In the genomic region with DNA sequence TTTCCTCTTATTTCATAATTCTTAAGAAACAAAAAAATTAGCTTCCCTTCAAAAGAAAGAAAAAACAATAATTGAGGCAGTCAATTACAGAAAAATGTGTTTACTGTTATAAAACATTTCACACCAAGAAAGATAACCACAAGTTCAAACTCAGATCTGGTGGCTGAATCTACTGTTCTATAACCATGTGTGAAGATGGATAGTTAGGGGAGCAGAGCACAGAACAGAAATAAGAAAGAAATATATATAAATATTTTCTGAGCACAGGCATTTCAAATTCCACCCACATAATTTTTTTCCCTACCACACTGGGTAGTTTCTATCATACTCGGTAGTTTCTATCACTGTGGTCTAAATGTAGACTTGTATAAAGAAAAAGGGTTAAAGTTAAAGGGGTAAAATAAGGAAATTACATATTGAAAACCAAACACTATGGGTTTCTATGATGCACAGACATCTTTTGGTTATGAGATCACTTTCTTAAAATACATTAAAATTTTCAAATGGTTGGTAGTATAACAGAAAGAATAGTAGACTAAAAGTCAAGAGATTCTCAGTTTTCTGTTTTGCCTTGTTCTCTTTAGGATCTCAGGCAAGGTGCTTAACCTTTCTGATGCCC, we compare ENCODE assay signal across 14 cellular contexts. TPM values are rescaled to one million over a fixed set of nuclear protein-coding genes. Genes with fewer than 3 reads are reported as not detected.
DNase-seq lines count a peak whose midpoint lies in the region; ATAC-seq, FAIRE-seq and TF ChIP-seq lines count a peak whose summit lies in the region.
"Had no signal": no experiment of that assay in that cellular context is flagged by ENCODE, and none has a peak within 500 bp of the region (broad histone marks: within the 10 kb centered on the region; RNA-seq: fewer than 3 reads in every experiment).

No MANE protein-coding gene starts in this region.

- peaks cover 2% of the 10 kb centered on the region for H3K9me3 Mint-ChIP-seq in CD8-positive, alpha-beta T cell
- H3K9me3 Mint-ChIP-seq in activated naive CD8-positive, alpha-beta T cell (ENCODE audit: low read depth) = peaks cover 4% of the 10 kb centered on the region
- H3K9me3 Mint-ChIP-seq: brain had no signal

- H3K27me3 ChIP-seq in CD8-positive, alpha-beta T cell (ENCODE audit: insufficient read depth, low read length) = no peaks in the 10 kb centered on the region
- H3K27me3 ChIP-seq: tibial artery had no signal

- H3K9me3 ChIP-seq in CD8-positive, alpha-beta T cell (ENCODE audit: low read length) = no peaks in the 10 kb centered on the region
- H3K9me3 ChIP-seq: tibial artery had no signal

- H3K27ac Mint-ChIP-seq in CD8-positive, alpha-beta T cell = peak overlapping the region; percentile 24
- H3K27ac Mint-ChIP-seq in activated naive CD8-positive, alpha-beta T cell = peak overlapping the region; percentile 92
- H3K27ac Mint-ChIP-seq: brain; T-helper 1 cell treated with Interleukin-12 subunit alpha and Interleukin-12 subunit beta and Interleukin-4 antibody, amounts not matched to agents 30 μg/mL and 1 μg/mL, for 36 hours had no signal

- H3K36me3 Mint-ChIP-seq in CD8-positive, alpha-beta T cell = no peaks in the 10 kb centered on the region
- peaks cover 7% of the 10 kb centered on the region for H3K36me3 Mint-ChIP-seq in activated naive CD8-positive, alpha-beta T cell

- peak overlapping the region; percentile 20 for H3K4me3 Mint-ChIP-seq in CD8-positive, alpha-beta T cell
- peak overlapping the region; percentile 50 for H3K4me3 Mint-ChIP-seq in activated naive CD8-positive, alpha-beta T cell
- H3K4me3 Mint-ChIP-seq: brain; T-helper 1 cell treated with Interleukin-12 subunit alpha and Interleukin-12 subunit beta and Interleukin-4 antibody, amounts not matched to agents 30 μg/mL and 1 μg/mL, for 36 hours had no signal

- POLR2A ChIA-PET in CD8-positive, alpha-beta T cell (lab: Charles Lee) = interaction anchor here (0.7 to 1.2 kb wide), 2 partner anchors 10 to 13 kb away, joined by 3 read pairs; no protein-coding TSS in a partner anchor

- no peaks in the 10 kb centered on the region for H3K36me3 ChIP-seq in CD8-positive, alpha-beta T cell (ENCODE audit: insufficient read depth, low read length)
- H3K36me3 ChIP-seq: tibial artery had no signal

- TF ChIP-seq CTCF in CD8-positive, alpha-beta T cell (IDR thresholded peaks at IDR 0.05) = no peak

- peaks cover 18% of the 10 kb centered on the region for H3K4me1 ChIP-seq in CD8-positive, alpha-beta T cell (ENCODE audit: insufficient read depth, low read length)

- DNase-seq in CD8-positive, alpha-beta T cell = no peak
- DNase-seq in NCI-H82 treated with DMSO at 0.1 percent for 48 hours (lab: John Stamatoyannopoulos, UW; ENCODE audit: unreplicated experiment) = no peak
- DNase-seq in effector CD4-positive, alpha-beta T cell = no peak
- no peak for DNase-seq in urothelium cell line (ENCODE audit: low spot score)
- no peak for DNase-seq in hippocampal formation (lab: John Stamatoyannopoulos, UW)
- DNase-seq: DND-41, NCI-H2029 treated with DMSO at 0.1 percent for 48 hours, tibial artery had no signal

- no peaks in the 10 kb centered on the region for H3K27me3 Mint-ChIP-seq in CD8-positive, alpha-beta T cell (ENCODE audit: low read depth)
- no peaks in the 10 kb centered on the region for H3K27me3 Mint-ChIP-seq in activated naive CD8-positive, alpha-beta T cell
- H3K27me3 Mint-ChIP-seq: brain had no signal

- FAIRE-seq in urothelium cell line (lab: Jason Lieb, UNC) = no peak
- FAIRE-seq: HepG2 had no signal

- H3K27ac ChIP-seq in CD8-positive, alpha-beta T cell (ENCODE audit: low read depth, low read length) = no peak overlapping the region
- H3K27ac ChIP-seq: tibial artery had no signal

- intact Hi-C loops in CD8-positive, alpha-beta T cell (cut with DNase I, micrococcal nuclease) = loop anchor here in 1 of 2 experiments (1.0 kb wide), 1 partner anchor 8 kb away; no protein-coding TSS in a partner anchor

- H3K4me3 ChIP-seq in CD8-positive, alpha-beta T cell (ENCODE audit: low read depth, low read length) = no peak overlapping the region
- H3K4me3 ChIP-seq: tibial artery had no signal

- H3K4me1 Mint-ChIP-seq in CD8-positive, alpha-beta T cell (ENCODE audit: low read depth) = peaks cover 51% of the 10 kb centered on the region
- peaks cover 61% of the 10 kb centered on the region for H3K4me1 Mint-ChIP-seq in activated naive CD8-positive, alpha-beta T cell (ENCODE audit: low read depth)
- H3K4me1 Mint-ChIP-seq: brain had no signal

- CTCF ChIA-PET in CD8-positive, alpha-beta T cell (lab: Charles Lee) = no interaction called here

- ATAC-seq in CD8-positive, alpha-beta T cell = peak; percentile 54
- peak; percentile 73 for ATAC-seq in GM18868 (IDR thresholded peaks at IDR 0.05; ENCODE audit: unreplicated experiment)
- peak; percentile 63 for ATAC-seq in HG02938 (IDR thresholded peaks at IDR 0.05; ENCODE audit: unreplicated experiment)
- ATAC-seq: HepG2 had no signal

RNA-seq across cellular contexts. Expression of gene LYST, which starts 10.8 kb away (rescaled TPM):
- 10 to 100 TPM; 34.1 to 38.7 TPM for total RNA-seq in CD8-positive, alpha-beta T cell
